In the genomic region with DNA sequence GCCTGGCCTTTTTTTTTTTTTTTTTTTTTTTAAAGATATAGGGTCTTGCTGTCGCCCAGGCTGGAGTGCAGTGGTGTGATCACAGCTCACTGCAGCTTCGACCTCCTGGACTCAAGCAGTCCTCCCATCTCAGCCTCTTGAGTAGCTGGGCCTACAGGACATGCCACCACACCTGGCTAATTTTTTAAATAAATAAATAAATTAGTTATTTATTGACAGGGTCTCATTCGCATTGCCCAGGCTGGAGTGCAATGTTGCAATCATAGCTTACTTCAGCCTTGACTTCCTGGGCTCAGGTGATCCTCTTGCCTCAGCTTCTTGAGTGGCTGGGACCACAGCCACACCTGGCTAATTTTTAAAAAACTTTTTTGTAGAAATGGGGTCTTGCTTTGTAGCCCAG, we compare ENCODE assay signal across 1 cellular context.
TF ChIP-seq lines count a peak whose summit lies in the region.

No MANE protein-coding gene starts in this region.

TF ChIP-seq in HepG2, 621 proteins besides CTCF, POLR2A, EP300 and RAD21 (continued from another document and continues in another):
- TF ChIP-seq, protein P1, sequence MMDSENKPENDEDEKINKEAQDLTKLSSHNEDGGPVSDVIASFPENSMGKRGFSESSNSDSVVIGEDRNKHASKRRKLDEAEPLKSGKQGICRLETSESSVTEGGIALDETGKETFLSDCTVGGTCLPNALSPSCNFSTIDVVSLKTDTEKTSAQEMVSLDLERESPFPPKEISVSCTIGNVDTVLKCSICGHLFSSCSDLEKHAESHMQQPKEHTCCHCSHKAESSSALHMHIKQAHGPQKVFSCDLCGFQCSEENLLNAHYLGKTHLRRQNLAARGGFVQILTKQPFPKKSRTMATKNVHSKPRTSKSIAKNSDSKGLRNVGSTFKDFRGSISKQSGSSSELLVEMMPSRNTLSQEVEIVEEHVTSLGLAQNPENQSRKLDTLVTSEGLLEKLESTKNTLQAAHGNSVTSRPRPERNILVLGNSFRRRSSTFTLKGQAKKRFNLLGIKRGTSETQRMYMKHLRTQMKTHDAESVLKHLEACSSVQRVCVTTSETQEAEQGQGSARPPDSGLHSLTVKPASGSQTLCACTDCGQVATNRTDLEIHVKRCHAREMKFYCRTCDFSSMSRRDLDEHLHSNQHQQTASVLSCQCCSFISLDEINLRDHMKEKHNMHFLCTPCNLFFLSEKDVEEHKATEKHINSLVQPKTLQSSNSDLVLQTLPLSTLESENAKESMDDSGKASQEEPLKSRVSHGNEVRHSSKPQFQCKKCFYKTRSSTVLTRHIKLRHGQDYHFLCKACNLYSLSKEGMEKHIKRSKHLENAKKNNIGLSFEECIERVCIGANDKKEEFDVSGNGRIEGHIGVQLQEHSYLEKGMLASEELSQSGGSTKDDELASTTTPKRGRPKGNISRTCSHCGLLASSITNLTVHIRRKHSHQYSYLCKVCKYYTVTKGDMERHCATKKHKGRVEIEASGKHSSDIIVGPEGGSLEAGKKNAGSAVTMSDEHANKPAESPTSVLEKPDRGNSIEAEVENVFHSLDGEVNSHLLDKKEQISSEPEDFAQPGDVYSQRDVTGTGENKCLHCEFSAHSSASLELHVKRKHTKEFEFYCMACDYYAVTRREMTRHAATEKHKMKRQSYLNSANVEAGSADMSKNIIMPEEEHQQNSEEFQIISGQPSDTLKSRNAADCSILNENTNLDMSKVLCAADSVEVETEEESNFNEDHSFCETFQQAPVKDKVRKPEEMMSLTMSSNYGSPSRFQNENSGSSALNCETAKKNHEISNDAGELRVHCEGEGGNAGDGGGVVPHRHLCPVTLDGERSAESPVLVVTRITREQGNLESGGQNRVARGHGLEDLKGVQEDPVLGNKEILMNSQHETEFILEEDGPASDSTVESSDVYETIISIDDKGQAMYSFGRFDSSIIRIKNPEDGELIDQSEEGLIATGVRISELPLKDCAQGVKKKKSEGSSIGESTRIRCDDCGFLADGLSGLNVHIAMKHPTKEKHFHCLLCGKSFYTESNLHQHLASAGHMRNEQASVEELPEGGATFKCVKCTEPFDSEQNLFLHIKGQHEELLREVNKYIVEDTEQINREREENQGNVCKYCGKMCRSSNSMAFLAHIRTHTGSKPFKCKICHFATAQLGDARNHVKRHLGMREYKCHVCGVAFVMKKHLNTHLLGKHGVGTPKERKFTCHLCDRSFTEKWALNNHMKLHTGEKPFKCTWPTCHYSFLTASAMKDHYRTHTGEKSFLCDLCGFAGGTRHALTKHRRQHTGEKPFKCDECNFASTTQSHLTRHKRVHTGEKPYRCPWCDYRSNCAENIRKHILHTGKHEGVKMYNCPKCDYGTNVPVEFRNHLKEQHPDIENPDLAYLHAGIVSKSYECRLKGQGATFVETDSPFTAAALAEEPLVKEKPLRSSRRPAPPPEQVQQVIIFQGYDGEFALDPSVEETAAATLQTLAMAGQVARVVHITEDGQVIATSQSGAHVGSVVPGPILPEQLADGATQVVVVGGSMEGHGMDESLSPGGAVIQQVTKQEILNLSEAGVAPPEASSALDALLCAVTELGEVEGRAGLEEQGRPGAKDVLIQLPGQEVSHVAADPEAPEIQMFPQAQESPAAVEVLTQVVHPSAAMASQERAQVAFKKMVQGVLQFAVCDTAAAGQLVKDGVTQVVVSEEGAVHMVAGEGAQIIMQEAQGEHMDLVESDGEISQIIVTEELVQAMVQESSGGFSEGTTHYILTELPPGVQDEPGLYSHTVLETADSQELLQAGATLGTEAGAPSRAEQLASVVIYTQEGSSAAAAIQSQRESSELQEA (CRISPR knock-in tag; IDR thresholded peaks at IDR 0.05; ENCODE audit: not compliant biosample characterization) = no peak
- TF ChIP-seq DR1 (CRISPR knock-in tag; IDR thresholded peaks at IDR 0.05) (no peak), NR2F1 (CRISPR knock-in tag; IDR thresholded peaks at IDR 0.05) (no peak), TGIF2 (CRISPR knock-in tag; IDR thresholded peaks at IDR 0.05) (no peak), SIX1 (CRISPR knock-in tag; IDR thresholded peaks at IDR 0.05; ENCODE audit: borderline replicate concordance) (no peak), ZFP36L1 (CRISPR knock-in tag; IDR thresholded peaks at IDR 0.05) (no peak), ZNF879 (CRISPR knock-in tag; IDR thresholded peaks at IDR 0.05) (no peak), GZF1 (CRISPR knock-in tag; IDR thresholded peaks at IDR 0.05) (no peak), ZSCAN30 (CRISPR knock-in tag; IDR thresholded peaks at IDR 0.05) (no peak), GATAD1 (CRISPR knock-in tag; IDR thresholded peaks at IDR 0.05) (no peak), KDM3A (CRISPR knock-in tag; IDR thresholded peaks at IDR 0.05; ENCODE audit: low read depth) (no peak), DPF2 (CRISPR knock-in tag; IDR thresholded peaks at IDR 0.05; ENCODE audit: borderline replicate concordance, low read depth) (no peak), HNF4A (CRISPR knock-in tag; IDR thresholded peaks at IDR 0.05) (peak; percentile 32; the same call in 1 of the 2 replicates), ZNF17 (CRISPR knock-in tag; IDR thresholded peaks at IDR 0.05) (no peak), ZNF225 (CRISPR knock-in tag; IDR thresholded peaks at IDR 0.05) (no peak), SP1 (IDR thresholded peaks at IDR 0.05) (no peak), SP1 (CRISPR knock-in tag; IDR thresholded peaks at IDR 0.05) (no peak), ZNF451 (CRISPR knock-in tag; IDR thresholded peaks at IDR 0.05) (no peak), ZKSCAN5 (CRISPR knock-in tag; IDR thresholded peaks at IDR 0.05) (no peak), HOXA3 (CRISPR knock-in tag; IDR thresholded peaks at IDR 0.05) (0 out of 2 replicates have a peak, but pooled peaks have one; percentile 23), HNRNPH1 (optimal IDR thresholded peaks at IDR 0.05; ENCODE audit: low read depth, low read length) (no peak), FOXK2 (IDR thresholded peaks at IDR 0.05) (no peak), ZNF790 (CRISPR knock-in tag; IDR thresholded peaks at IDR 0.05; ENCODE audit: borderline replicate concordance) (no peak), MTF2 (CRISPR knock-in tag; IDR thresholded peaks at IDR 0.05; ENCODE audit: borderline replicate concordance) (no peak), GTF3A (CRISPR knock-in tag; conservative IDR thresholded peaks at IDR 0.05) (no peak), CEBPG (CRISPR knock-in tag; IDR thresholded peaks at IDR 0.05) (peak; percentile 91), PCBP2 (optimal IDR thresholded peaks at IDR 0.05; ENCODE audit: low read depth, low read length, poor library complexity, severe bottlenecking) (no peak), ZNF841 (CRISPR knock-in tag; IDR thresholded peaks at IDR 0.05; ENCODE audit: borderline replicate concordance) (no peak), KAT8 (CRISPR knock-in tag; IDR thresholded peaks at IDR 0.05) (no peak), EEA1 (CRISPR knock-in tag; IDR thresholded peaks at IDR 0.05; ENCODE audit: borderline replicate concordance) (no peak), YEATS4 (CRISPR knock-in tag; IDR thresholded peaks at IDR 0.05; ENCODE audit: borderline replicate concordance) (no peak), NR3C1 (CRISPR knock-in tag; IDR thresholded peaks at IDR 0.05) (no peak), ZNF124 (CRISPR knock-in tag; IDR thresholded peaks at IDR 0.05) (no peak), CEBPB (IDR thresholded peaks at IDR 0.05; ENCODE audit: borderline replicate concordance, low read depth, low read length) (peak; percentile 92)
- TF ChIP-seq, protein P2, sequence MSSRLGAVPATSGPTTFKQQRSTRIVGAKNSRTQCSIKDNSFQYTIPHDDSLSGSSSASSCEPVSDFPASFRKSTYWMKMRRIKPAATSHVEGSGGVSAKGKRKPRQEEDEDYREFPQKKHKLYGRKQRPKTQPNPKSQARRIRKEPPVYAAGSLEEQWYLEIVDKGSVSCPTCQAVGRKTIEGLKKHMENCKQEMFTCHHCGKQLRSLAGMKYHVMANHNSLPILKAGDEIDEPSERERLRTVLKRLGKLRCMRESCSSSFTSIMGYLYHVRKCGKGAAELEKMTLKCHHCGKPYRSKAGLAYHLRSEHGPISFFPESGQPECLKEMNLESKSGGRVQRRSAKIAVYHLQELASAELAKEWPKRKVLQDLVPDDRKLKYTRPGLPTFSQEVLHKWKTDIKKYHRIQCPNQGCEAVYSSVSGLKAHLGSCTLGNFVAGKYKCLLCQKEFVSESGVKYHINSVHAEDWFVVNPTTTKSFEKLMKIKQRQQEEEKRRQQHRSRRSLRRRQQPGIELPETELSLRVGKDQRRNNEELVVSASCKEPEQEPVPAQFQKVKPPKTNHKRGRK (CRISPR knock-in tag; IDR thresholded peaks at IDR 0.05) = no peak
- TF ChIP-seq, protein P3, sequence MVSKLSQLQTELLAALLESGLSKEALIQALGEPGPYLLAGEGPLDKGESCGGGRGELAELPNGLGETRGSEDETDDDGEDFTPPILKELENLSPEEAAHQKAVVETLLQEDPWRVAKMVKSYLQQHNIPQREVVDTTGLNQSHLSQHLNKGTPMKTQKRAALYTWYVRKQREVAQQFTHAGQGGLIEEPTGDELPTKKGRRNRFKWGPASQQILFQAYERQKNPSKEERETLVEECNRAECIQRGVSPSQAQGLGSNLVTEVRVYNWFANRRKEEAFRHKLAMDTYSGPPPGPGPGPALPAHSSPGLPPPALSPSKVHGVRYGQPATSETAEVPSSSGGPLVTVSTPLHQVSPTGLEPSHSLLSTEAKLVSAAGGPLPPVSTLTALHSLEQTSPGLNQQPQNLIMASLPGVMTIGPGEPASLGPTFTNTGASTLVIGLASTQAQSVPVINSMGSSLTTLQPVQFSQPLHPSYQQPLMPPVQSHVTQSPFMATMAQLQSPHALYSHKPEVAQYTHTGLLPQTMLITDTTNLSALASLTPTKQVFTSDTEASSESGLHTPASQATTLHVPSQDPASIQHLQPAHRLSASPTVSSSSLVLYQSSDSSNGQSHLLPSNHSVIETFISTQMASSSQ (IDR thresholded peaks at IDR 0.05; ENCODE audit: low read depth) = peak; percentile 78
- TF ChIP-seq, protein P3 (CRISPR knock-in tag; IDR thresholded peaks at IDR 0.05; ENCODE audit: borderline replicate concordance) = peak; percentile 44; the same call in 1 of the 2 replicates
- TF ChIP-seq, protein P4, sequence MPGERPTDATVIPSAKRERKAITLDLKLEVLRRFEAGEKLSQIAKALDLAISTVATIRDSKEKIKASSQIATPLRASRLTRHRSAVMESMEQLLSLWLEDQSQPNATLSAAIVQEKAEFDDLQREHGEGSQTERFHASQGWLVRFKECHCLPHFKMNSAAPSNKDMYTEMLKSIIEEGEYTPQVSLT (CRISPR knock-in tag; IDR thresholded peaks at IDR 0.05; ENCODE audit: borderline replicate concordance, low read depth) = no peak
- TF ChIP-seq, protein P5, sequence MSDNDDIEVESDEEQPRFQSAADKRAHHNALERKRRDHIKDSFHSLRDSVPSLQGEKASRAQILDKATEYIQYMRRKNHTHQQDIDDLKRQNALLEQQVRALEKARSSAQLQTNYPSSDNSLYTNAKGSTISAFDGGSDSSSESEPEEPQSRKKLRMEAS (IDR thresholded peaks at IDR 0.05) = no peak
- TF ChIP-seq, protein P6, sequence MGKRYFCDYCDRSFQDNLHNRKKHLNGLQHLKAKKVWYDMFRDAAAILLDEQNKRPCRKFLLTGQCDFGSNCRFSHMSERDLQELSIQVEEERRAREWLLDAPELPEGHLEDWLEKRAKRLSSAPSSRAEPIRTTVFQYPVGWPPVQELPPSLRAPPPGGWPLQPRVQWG (CRISPR knock-in tag; IDR thresholded peaks at IDR 0.05; ENCODE audit: borderline replicate concordance, low read depth) = no peak
- TF ChIP-seq, protein P7, sequence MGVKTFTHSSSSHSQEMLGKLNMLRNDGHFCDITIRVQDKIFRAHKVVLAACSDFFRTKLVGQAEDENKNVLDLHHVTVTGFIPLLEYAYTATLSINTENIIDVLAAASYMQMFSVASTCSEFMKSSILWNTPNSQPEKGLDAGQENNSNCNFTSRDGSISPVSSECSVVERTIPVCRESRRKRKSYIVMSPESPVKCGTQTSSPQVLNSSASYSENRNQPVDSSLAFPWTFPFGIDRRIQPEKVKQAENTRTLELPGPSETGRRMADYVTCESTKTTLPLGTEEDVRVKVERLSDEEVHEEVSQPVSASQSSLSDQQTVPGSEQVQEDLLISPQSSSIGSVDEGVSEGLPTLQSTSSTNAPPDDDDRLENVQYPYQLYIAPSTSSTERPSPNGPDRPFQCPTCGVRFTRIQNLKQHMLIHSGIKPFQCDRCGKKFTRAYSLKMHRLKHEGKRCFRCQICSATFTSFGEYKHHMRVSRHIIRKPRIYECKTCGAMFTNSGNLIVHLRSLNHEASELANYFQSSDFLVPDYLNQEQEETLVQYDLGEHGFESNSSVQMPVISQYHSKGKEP (CRISPR knock-in tag; IDR thresholded peaks at IDR 0.05) = no peak
- TF ChIP-seq, protein P8, sequence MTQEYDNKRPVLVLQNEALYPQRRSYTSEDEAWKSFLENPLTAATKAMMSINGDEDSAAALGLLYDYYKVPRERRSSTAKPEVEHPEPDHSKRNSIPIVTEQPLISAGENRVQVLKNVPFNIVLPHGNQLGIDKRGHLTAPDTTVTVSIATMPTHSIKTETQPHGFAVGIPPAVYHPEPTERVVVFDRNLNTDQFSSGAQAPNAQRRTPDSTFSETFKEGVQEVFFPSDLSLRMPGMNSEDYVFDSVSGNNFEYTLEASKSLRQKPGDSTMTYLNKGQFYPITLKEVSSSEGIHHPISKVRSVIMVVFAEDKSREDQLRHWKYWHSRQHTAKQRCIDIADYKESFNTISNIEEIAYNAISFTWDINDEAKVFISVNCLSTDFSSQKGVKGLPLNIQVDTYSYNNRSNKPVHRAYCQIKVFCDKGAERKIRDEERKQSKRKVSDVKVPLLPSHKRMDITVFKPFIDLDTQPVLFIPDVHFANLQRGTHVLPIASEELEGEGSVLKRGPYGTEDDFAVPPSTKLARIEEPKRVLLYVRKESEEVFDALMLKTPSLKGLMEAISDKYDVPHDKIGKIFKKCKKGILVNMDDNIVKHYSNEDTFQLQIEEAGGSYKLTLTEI (CRISPR knock-in tag; conservative IDR thresholded peaks at IDR 0.05) = no peak
- TF ChIP-seq, protein P9, sequence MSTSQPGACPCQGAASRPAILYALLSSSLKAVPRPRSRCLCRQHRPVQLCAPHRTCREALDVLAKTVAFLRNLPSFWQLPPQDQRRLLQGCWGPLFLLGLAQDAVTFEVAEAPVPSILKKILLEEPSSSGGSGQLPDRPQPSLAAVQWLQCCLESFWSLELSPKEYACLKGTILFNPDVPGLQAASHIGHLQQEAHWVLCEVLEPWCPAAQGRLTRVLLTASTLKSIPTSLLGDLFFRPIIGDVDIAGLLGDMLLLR (CRISPR knock-in tag; IDR thresholded peaks at IDR 0.05) = no peak
